ENCODE assay signal across 8 cellular contexts in the genomic region with DNA sequence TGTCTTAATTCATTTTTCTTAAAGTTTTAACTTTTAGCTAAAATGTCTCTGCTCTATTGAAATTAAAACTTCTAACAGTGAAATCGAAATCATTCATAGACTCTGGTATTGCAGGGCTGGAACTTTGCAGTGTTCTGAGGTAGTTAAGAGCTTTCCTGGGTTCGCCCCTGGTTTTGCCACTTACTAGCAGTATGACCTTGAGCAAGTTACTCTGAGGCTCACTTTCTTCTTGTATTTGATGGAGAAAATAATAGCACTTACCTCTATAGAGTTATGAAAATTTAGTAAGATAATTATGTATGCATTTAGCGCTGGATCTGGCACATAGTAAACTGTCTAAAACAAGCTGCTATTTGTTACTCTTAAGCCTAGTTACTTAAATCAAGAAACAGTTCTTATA. TPM values are rescaled to one million over a fixed set of nuclear protein-coding genes. Genes with fewer than 3 reads are reported as not detected.
A peak's percentile ranks its signal among the peaks of the same experiment; 100 is the strongest.
DNase-seq lines count a peak whose midpoint lies in the region; ATAC-seq and TF ChIP-seq lines count a peak whose summit lies in the region.

No MANE protein-coding gene starts in this region.

- no peak for TF ChIP-seq CTCF in right lobe of liver (IDR thresholded peaks at IDR 0.05)
- no peak for TF ChIP-seq CTCF in upper lobe of right lung (IDR thresholded peaks at IDR 0.05)

- peak overlapping the region; percentile 53 for H3K27ac Mint-ChIP-seq in activated naive CD4-positive, alpha-beta T cell treated with anti-CD3 and anti-CD28 coated beads, Interleukin-2, amount 50 U/mL, for 24 hours
- H3K27ac Mint-ChIP-seq in activated naive CD8-positive, alpha-beta T cell treated with anti-CD3 and anti-CD28 coated beads, Interleukin-2, amount 50 U/mL, for 24 hours: peak overlapping the region; percentile 84

- H3K4me1 ChIP-seq in right lobe of liver (peaks cover 0 to 46% (median 14%) of the 10 kb centered on the region in 4 donors), upper lobe of right lung (peaks cover 15% of the 10 kb centered on the region)

- DNase-seq in activated naive CD4-positive, alpha-beta T cell (lab: John Stamatoyannopoulos, UW): no peak
- DNase-seq in activated naive CD8-positive, alpha-beta T cell treated with anti-CD3 and anti-CD28 coated beads, Interleukin-2, amount 50 U/mL, for 24 hours: no peak
- DNase-seq in right lobe of liver (no peak), upper lobe of right lung (no peak)

- H3K4me3 ChIP-seq in right lobe of liver (peak overlapping the region in 2 of 3 donors; percentile 83 to 90), upper lobe of right lung (peak overlapping the region; percentile 90)

- TF ChIP-seq POLR2A in right lobe of liver (IDR thresholded peaks at IDR 0.05): no peak

- no peak overlapping the region for H3K27ac ChIP-seq in right lobe of liver
- H3K27ac ChIP-seq in upper lobe of right lung: no peak overlapping the region

- peaks cover 77% of the 10 kb centered on the region for H3K4me1 Mint-ChIP-seq in activated naive CD4-positive, alpha-beta T cell treated with anti-CD3 and anti-CD28 coated beads, Interleukin-2, amount 50 U/mL, for 24 hours
- peaks cover 67% of the 10 kb centered on the region for H3K4me1 Mint-ChIP-seq in activated naive CD8-positive, alpha-beta T cell treated with anti-CD3 and anti-CD28 coated beads, Interleukin-2, amount 50 U/mL, for 24 hours

- intact Hi-C loops in right lobe of liver (cut with DNase I): no loop called here
- intact Hi-C loops in upper lobe of right lung (cut with DNase I): no loop called here

- H3K4me3 Mint-ChIP-seq in activated naive CD4-positive, alpha-beta T cell treated with anti-CD3 and anti-CD28 coated beads, Interleukin-2, amount 50 U/mL, for 24 hours: peak overlapping the region; percentile 99
- H3K4me3 Mint-ChIP-seq in activated naive CD8-positive, alpha-beta T cell treated with anti-CD3 and anti-CD28 coated beads, Interleukin-2, amount 50 U/mL, for 24 hours: peak overlapping the region; percentile 98

- peaks cover 3% of the 10 kb centered on the region for H3K36me3 Mint-ChIP-seq in activated naive CD4-positive, alpha-beta T cell treated with anti-CD3 and anti-CD28 coated beads, Interleukin-2, amount 50 U/mL, for 24 hours
- peaks cover 2% of the 10 kb centered on the region for H3K36me3 Mint-ChIP-seq in activated naive CD8-positive, alpha-beta T cell treated with anti-CD3 and anti-CD28 coated beads, Interleukin-2, amount 50 U/mL, for 24 hours (ENCODE audit: low read depth)

- 28% methylated on average over 3 of the region's 3 CpGs for WGBS in right lobe of liver (ENCODE audit: insufficient coverage, low coverage, low lambda C conversion rate, missing lambda C conversion rate)

- H3K9me3 Mint-ChIP-seq in activated naive CD4-positive, alpha-beta T cell treated with anti-CD3 and anti-CD28 coated beads, Interleukin-2, amount 50 U/mL, for 24 hours: no peaks in the 10 kb centered on the region
- H3K9me3 Mint-ChIP-seq in activated naive CD8-positive, alpha-beta T cell treated with anti-CD3 and anti-CD28 coated beads, Interleukin-2, amount 50 U/mL, for 24 hours: no peaks in the 10 kb centered on the region

- no peaks in the 10 kb centered on the region for H3K9me3 ChIP-seq in right lobe of liver
- no peaks in the 10 kb centered on the region for H3K9me3 ChIP-seq in upper lobe of right lung

- no peaks in the 10 kb centered on the region for H3K27me3 ChIP-seq in right lobe of liver
- H3K27me3 ChIP-seq in upper lobe of right lung: no peaks in the 10 kb centered on the region

- H3K27me3 Mint-ChIP-seq in activated naive CD4-positive, alpha-beta T cell treated with anti-CD3 and anti-CD28 coated beads, Interleukin-2, amount 50 U/mL, for 24 hours: no peaks in the 10 kb centered on the region
- H3K27me3 Mint-ChIP-seq in activated naive CD8-positive, alpha-beta T cell treated with anti-CD3 and anti-CD28 coated beads, Interleukin-2, amount 50 U/mL, for 24 hours: no peaks in the 10 kb centered on the region

- no peaks in the 10 kb centered on the region for H3K36me3 ChIP-seq in right lobe of liver
- H3K36me3 ChIP-seq in upper lobe of right lung: no peaks in the 10 kb centered on the region

- ATAC-seq in activated naive CD8-positive, alpha-beta T cell treated with anti-CD3 and anti-CD28 coated beads, Interleukin-2, amount 50 U/mL, for 24 hours: no peak
- ATAC-seq in right lobe of liver (no peak), upper lobe of right lung (no peak), HG02840 (IDR thresholded peaks at IDR 0.05; ENCODE audit: low FRiP score, unreplicated experiment) (no peak), GM21619 (IDR thresholded peaks at IDR 0.05; ENCODE audit: unreplicated experiment) (no peak), HG02623 (IDR thresholded peaks at IDR 0.05; ENCODE audit: unreplicated experiment) (no peak)

RNA-seq across cellular contexts. Expression of gene SLAIN2, which starts 1.7 kb away (rescaled TPM):
- total RNA-seq in right lobe of liver: 10 to 100 TPM; 36.4 to 80.6 (median 45.1) TPM
- 94.3 TPM for total RNA-seq in upper lobe of right lung
